Comparison of ENCODE assay signal across 8 cellular contexts in genomic region chr9:19102631-19103345, GRCh38. TPM values are rescaled to one million over a fixed set of nuclear protein-coding genes. Genes with fewer than 3 reads are reported as not detected.
DNase-seq lines count a peak whose midpoint lies in the region; ATAC-seq and TF ChIP-seq lines count a peak whose summit lies in the region.

A gene with protein sequence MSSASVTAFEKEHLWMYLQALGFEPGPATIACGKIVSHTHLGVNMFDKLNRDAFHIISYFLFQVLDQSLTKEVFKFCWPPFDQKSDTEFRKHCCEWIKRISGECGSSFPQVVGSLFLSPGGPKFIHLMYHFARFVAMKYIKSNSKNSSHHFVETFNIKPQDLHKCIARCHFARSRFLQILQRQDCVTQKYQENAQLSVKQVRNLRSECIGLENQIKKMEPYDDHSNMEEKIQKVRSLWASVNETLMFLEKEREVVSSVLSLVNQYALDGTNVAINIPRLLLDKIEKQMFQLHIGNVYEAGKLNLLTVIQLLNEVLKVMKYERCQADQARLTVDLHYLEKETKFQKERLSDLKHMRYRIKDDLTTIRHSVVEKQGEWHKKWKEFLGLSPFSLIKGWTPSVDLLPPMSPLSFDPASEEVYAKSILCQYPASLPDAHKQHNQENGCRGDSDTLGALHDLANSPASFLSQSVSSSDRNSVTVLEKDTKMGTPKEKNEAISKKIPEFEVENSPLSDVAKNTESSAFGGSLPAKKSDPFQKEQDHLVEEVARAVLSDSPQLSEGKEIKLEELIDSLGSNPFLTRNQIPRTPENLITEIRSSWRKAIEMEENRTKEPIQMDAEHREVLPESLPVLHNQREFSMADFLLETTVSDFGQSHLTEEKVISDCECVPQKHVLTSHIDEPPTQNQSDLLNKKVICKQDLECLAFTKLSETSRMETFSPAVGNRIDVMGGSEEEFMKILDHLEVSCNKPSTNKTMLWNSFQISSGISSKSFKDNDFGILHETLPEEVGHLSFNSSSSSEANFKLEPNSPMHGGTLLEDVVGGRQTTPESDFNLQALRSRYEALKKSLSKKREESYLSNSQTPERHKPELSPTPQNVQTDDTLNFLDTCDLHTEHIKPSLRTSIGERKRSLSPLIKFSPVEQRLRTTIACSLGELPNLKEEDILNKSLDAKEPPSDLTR (minus strand): TSS chr9:19102904. CDS start chr9:19102651, 253 bp downstream.

- DNase-seq in NCI-H187 (lab: John Stamatoyannopoulos, UW) (peak; percentile 81 to 90), T-helper 2 cell (peak; percentile 78 to 99 (median 90)), left ventricle myocardium inferior (peak; percentile 96), progenitor cell of endocrine pancreas (ENCODE audit: low spot score, unreplicated experiment) (peak; percentile 75)

- H3K4me3 ChIP-seq in left ventricle myocardium inferior (peak within 1 kb of the TSS; percentile 82), urinary bladder (ENCODE audit: low read depth, low read length) (peak within 1 kb of the TSS; percentile 79)

- peak within 1 kb of the TSS; percentile 95 for H3K27ac Mint-ChIP-seq in progenitor cell of endocrine pancreas

- no peaks in the 10 kb centered on the region for H3K27me3 Mint-ChIP-seq in progenitor cell of endocrine pancreas

- H3K9me3 Mint-ChIP-seq in progenitor cell of endocrine pancreas (ENCODE audit: low read depth), result no peaks in the 10 kb centered on the region

- 6% methylated on average over 46 of the region's 46 CpGs for WGBS in urinary bladder

- TF ChIP-seq CTCF in left ventricle myocardium inferior (IDR thresholded peaks at IDR 0.05; ENCODE audit: borderline replicate concordance) (peak; percentile 78), progenitor cell of endocrine pancreas (IDR thresholded peaks at IDR 0.05; ENCODE audit: unreplicated experiment) (peak; percentile 58)

- peaks cover 15% of the 10 kb centered on the region for H3K4me1 Mint-ChIP-seq in progenitor cell of endocrine pancreas (ENCODE audit: low read depth)

- H3K27me3 ChIP-seq in left ventricle myocardium inferior (ENCODE audit: low read depth), result no peaks in the 10 kb centered on the region

- H3K27ac ChIP-seq in angular gyrus (ENCODE audit: low read depth, low read length) (peak within 1 kb of the TSS; percentile 93), left ventricle myocardium inferior (replicated peaks) (peak within 1 kb of the TSS; percentile 94), urinary bladder (ENCODE audit: low read depth) (peak within 1 kb of the TSS; percentile 61)

- ATAC-seq in GM18498 (IDR thresholded peaks at IDR 0.05; ENCODE audit: unreplicated experiment) (peak; percentile 98), HG02938 (IDR thresholded peaks at IDR 0.05; ENCODE audit: unreplicated experiment) (peak; percentile 98)

- H3K4me1 ChIP-seq in left ventricle myocardium inferior (peaks cover 29% of the 10 kb centered on the region), urinary bladder (ENCODE audit: insufficient read depth) (peaks cover 3% of the 10 kb centered on the region)

- intact Hi-C loops in left ventricle myocardium inferior (cut with micrococcal nuclease), result loop anchor here (10.0 kb wide), 2 partner anchors 72 to 352 kb away; no protein-coding TSS in a partner anchor

- H3K9me3 ChIP-seq in left ventricle myocardium inferior (replicated peaks), result no peaks in the 10 kb centered on the region

- peaks cover 4% of the 10 kb centered on the region for H3K36me3 Mint-ChIP-seq in progenitor cell of endocrine pancreas (ENCODE audit: insufficient read depth)

- peak within 1 kb of the TSS; percentile 95 for H3K4me3 Mint-ChIP-seq in progenitor cell of endocrine pancreas (ENCODE audit: low read depth)

- H3K36me3 ChIP-seq in left ventricle myocardium inferior, result peaks cover 3% of the 10 kb centered on the region
- no peaks in the 10 kb centered on the region for H3K36me3 ChIP-seq in urinary bladder (ENCODE audit: insufficient read depth)

RNA-seq across cellular contexts. Expression of the gene that starts here (rescaled TPM):
- total RNA-seq in left ventricle myocardium inferior (5.6 TPM), progenitor cell of endocrine pancreas (17.4 and 17.6 TPM in 2 replicates), urinary bladder (25.0 TPM)
- polyA plus RNA-seq in urinary bladder, result 5.6 TPM

Comparison
In these comparisons a context has a peak if more than half of its experiments do, and no peak if none do; other contexts are left out.
1. Peak in every context shown above with its lines: DNase-seq, ATAC-seq, H3K4me3 ChIP-seq and H3K27ac ChIP-seq.